8 cellular contexts compared by ENCODE assay signal in genomic region chr5:106121972-106122605, GRCh38.
DNase-seq lines count a peak whose midpoint lies in the region; ATAC-seq, FAIRE-seq and TF ChIP-seq lines count a peak whose summit lies in the region.

No MANE protein-coding gene starts in this region.

- peak; percentile 64 for FAIRE-seq in GM19239 (lab: Jason Lieb, UNC)

- no peak for TF ChIP-seq POLR2A in gastroesophageal sphincter (IDR thresholded peaks at IDR 0.05)

- H3K36me3 ChIP-seq in WERI-Rb-1: no peaks in the 10 kb centered on the region
- no peaks in the 10 kb centered on the region for H3K36me3 ChIP-seq in gastroesophageal sphincter

- H3K27me3 ChIP-seq in WERI-Rb-1 (ENCODE audit: insufficient read depth, low read depth, severe bottlenecking) (no peaks in the 10 kb centered on the region), gastroesophageal sphincter (no peaks in the 10 kb centered on the region)

- no peak for TF ChIP-seq EP300 in gastroesophageal sphincter (IDR thresholded peaks at IDR 0.05)

- DNase-seq in Daoy (ENCODE audit: low read depth): peak; percentile 38
- peak; percentile 18 for DNase-seq in GM19239 (ENCODE audit: insufficient read length, low spot score)
- DNase-seq in WERI-Rb-1: peak; percentile 37
- DNase-seq in left colon: peak in 1 of 2 donors; percentile 10
- DNase-seq in activated T-cell treated with anti-CD3 and anti-CD28 coated beads, Interleukin-2, amount 50 U/mL, for 24 hours: no peak
- DNase-seq in omental fat pad (ENCODE audit: low spot score): no peak

- 80 to 85% methylated on average over 7 of the region's 7 CpGs for WGBS in gastroesophageal sphincter (ENCODE audit: low coverage in 1 of 2), 2 donors

- H3K4me3 ChIP-seq in WERI-Rb-1 (ENCODE audit: low read depth, low read length) (no peak overlapping the region), gastroesophageal sphincter (no peak overlapping the region)

- TF ChIP-seq CTCF in WERI-Rb-1 (IDR thresholded peaks at IDR 0.05; ENCODE audit: low read depth, low read length): peak; percentile 92
- TF ChIP-seq CTCF in gastroesophageal sphincter (IDR thresholded peaks at IDR 0.05): peak in 1 of 4 experiments; percentile 14
- no peak for TF ChIP-seq CTCF in omental fat pad (IDR thresholded peaks at IDR 0.05)

- no peak overlapping the region for H3K27ac Mint-ChIP-seq in activated T-cell treated with anti-CD3 and anti-CD28 coated beads, Interleukin-2, amount 50 U/mL, for 24 hours

- intact Hi-C loops in left colon (cut with DNase I, micrococcal nuclease): no loop called here

- H3K27me3 Mint-ChIP-seq in activated T-cell treated with anti-CD3 and anti-CD28 coated beads, Interleukin-2, amount 50 U/mL, for 24 hours: no peaks in the 10 kb centered on the region

- ATAC-seq in HG03139 (IDR thresholded peaks at IDR 0.05; ENCODE audit: unreplicated experiment) (peak; percentile 57), left colon (peak; percentile 47), gastroesophageal sphincter (no peak), omental fat pad (ENCODE audit: low FRiP score) (no peak)

- peaks cover 17% of the 10 kb centered on the region for H3K9me3 Mint-ChIP-seq in activated T-cell treated with anti-CD3 and anti-CD28 coated beads, Interleukin-2, amount 50 U/mL, for 24 hours

- H3K4me1 Mint-ChIP-seq in activated T-cell treated with anti-CD3 and anti-CD28 coated beads, Interleukin-2, amount 50 U/mL, for 24 hours (ENCODE audit: low read depth): no peaks in the 10 kb centered on the region

- no peaks in the 10 kb centered on the region for H3K36me3 Mint-ChIP-seq in activated T-cell treated with anti-CD3 and anti-CD28 coated beads, Interleukin-2, amount 50 U/mL, for 24 hours (ENCODE audit: low read depth)

- no peak overlapping the region for H3K4me3 Mint-ChIP-seq in activated T-cell treated with anti-CD3 and anti-CD28 coated beads, Interleukin-2, amount 50 U/mL, for 24 hours

- no peaks in the 10 kb centered on the region for H3K9me3 ChIP-seq in WERI-Rb-1 (ENCODE audit: severe bottlenecking)
- no peaks in the 10 kb centered on the region for H3K9me3 ChIP-seq in gastroesophageal sphincter

- H3K27ac ChIP-seq in WERI-Rb-1: no peak overlapping the region
- no peak overlapping the region for H3K27ac ChIP-seq in gastroesophageal sphincter

- no peaks in the 10 kb centered on the region for H3K4me1 ChIP-seq in gastroesophageal sphincter

Comparison
In these comparisons a context has a peak if more than half of its experiments do, and no peak if none do; other contexts are left out.
1. DNase-seq: peak in Daoy (single experiment), GM19239 (single experiment) and WERI-Rb-1 (single experiment); none in activated T-cell treated with anti-CD3 and anti-CD28 coated beads, Interleukin-2, amount 50 U/mL, for 24 hours (single experiment) and omental fat pad (single experiment).
2. ATAC-seq: peak in HG03139 (single experiment) and left colon (single experiment); none in gastroesophageal sphincter (single experiment) and omental fat pad (single experiment).